8 cellular contexts compared by ENCODE assay signal in the genomic region with DNA sequence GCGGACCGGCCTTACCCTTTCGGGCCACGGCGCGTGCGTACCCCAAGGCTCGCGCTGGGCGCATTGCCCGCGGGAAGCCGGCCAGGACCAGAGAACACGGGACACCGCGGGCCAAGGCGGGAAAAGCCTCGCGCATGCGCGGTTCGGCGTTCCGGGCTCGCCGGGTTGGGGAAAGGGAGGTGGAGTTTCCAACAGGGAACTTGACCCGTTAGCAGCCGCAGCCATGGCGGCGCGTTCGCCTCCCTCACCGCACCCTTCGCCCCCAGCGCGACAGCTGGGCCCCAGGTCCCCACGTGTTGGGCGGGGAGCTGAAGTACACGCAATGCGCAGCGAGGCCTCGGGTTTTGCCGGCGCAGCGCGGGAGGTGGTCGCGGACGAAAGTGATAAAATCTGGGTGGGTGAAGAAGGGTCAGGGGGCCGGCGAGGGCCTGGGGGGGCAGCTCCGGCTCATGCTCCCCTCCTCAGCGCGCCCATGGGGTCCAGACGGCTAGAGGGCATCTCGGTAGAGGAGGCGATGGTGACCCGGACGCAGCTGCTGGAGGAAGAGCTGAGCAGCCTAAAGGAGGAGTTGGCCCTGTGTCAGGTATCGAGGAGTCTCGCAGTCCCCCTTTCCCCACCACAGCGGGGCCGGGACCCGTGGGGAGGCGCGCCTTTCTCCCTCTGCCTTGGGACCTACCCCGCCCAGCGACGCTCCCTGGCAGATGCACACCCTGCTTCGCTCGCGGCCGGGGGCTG. TPM values are rescaled to one million over a fixed set of nuclear protein-coding genes. Genes with fewer than 3 reads are reported as not detected.
A peak's percentile ranks its signal among the peaks of the same experiment; 100 is the strongest.
DNase-seq lines count a peak whose midpoint lies in the region; ATAC-seq lines count a peak whose summit lies in the region.

A gene with protein sequence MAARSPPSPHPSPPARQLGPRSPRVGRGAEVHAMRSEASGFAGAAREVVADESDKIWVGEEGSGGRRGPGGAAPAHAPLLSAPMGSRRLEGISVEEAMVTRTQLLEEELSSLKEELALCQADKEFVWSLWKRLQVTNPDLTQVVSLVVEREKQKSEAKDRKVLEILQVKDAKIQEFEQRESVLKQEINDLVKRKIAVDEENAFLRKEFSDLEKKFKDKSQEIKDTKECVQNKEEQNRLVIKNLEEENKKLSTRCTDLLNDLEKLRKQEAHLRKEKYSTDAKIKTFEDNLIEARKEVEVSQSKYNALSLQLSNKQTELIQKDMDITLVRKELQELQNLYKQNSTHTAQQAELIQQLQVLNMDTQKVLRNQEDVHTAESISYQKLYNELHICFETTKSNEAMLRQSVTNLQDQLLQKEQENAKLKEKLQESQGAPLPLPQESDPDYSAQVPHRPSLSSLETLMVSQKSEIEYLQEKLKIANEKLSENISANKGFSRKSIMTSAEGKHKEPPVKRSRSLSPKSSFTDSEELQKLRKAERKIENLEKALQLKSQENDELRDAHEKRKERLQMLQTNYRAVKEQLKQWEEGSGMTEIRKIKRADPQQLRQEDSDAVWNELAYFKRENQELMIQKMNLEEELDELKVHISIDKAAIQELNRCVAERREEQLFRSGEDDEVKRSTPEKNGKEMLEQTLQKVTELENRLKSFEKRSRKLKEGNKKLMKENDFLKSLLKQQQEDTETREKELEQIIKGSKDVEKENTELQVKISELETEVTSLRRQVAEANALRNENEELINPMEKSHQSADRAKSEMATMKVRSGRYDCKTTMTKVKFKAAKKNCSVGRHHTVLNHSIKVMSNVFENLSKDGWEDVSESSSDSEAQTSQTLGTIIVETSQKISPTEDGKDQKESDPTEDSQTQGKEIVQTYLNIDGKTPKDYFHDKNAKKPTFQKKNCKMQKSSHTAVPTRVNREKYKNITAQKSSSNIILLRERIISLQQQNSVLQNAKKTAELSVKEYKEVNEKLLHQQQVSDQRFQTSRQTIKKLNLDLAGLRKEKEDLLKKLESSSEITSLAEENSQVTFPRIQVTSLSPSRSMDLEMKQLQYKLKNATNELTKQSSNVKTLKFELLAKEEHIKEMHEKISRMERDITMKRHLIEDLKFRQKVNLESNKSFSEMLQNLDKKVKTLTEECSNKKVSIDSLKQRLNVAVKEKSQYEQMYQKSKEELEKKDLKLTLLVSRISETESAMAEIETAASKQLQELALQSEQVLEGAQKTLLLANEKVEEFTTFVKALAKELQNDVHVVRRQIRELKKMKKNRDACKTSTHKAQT (N-terminal part only) (plus strand): TSS at position 198 of the 735 bp plus-strand sequence. CDS start 26 bp downstream, at position 224.

- peak within 1 kb of the TSS; percentile 72 for H3K27ac ChIP-seq in thymus (ENCODE audit: low read depth)

- WGBS in thymus, result under 1% methylated on average over 73 of the region's 73 CpGs

- DNase-seq in COLO829 (ENCODE audit: low spot score) (peak; percentile 83), HuH-7.5 (ENCODE audit: low spot score) (peak; percentile 70), OCI-M1 (lab: John Stamatoyannopoulos, UW) (peak; percentile 91), head of caudate nucleus (peak; percentile 76 to 98 (median 93)), non-pigmented ciliary epithelial cell (ENCODE audit: low read depth) (peak; percentile 40)

- intact Hi-C loops in head of caudate nucleus (cut with DNase I), result no loop called here

- H3K27me3 Mint-ChIP-seq in activated naive CD4-positive, alpha-beta T cell treated with anti-CD3 and anti-CD28 coated beads, Interleukin-2, amount 50 U/mL, for 24 hours, result peaks cover 22% of the 10 kb centered on the region

- H3K36me3 ChIP-seq in thymus (ENCODE audit: control insufficient read depth, insufficient read depth), result no peaks in the 10 kb centered on the region

- no peaks in the 10 kb centered on the region for H3K9me3 ChIP-seq in thymus (ENCODE audit: control insufficient read depth)

- H3K4me3 ChIP-seq in thymus (ENCODE audit: low read length), result peak within 1 kb of the TSS; percentile 67

- H3K36me3 Mint-ChIP-seq in activated naive CD4-positive, alpha-beta T cell treated with anti-CD3 and anti-CD28 coated beads, Interleukin-2, amount 50 U/mL, for 24 hours, result peaks cover 2% of the 10 kb centered on the region

- no peaks in the 10 kb centered on the region for H3K27me3 ChIP-seq in thymus (ENCODE audit: control insufficient read depth, insufficient read depth)

- H3K4me1 ChIP-seq in thymus (ENCODE audit: control insufficient read depth, insufficient read depth, low read length), result peaks cover 6% of the 10 kb centered on the region

- H3K4me3 Mint-ChIP-seq in activated naive CD4-positive, alpha-beta T cell treated with anti-CD3 and anti-CD28 coated beads, Interleukin-2, amount 50 U/mL, for 24 hours, result peak within 1 kb of the TSS; percentile 75

- peak within 1 kb of the TSS; percentile 67 for H3K27ac Mint-ChIP-seq in activated naive CD4-positive, alpha-beta T cell treated with anti-CD3 and anti-CD28 coated beads, Interleukin-2, amount 50 U/mL, for 24 hours

- ATAC-seq in GM21381 (IDR thresholded peaks at IDR 0.05; ENCODE audit: unreplicated experiment), result peak; percentile 49

- no peaks in the 10 kb centered on the region for H3K9me3 Mint-ChIP-seq in activated naive CD4-positive, alpha-beta T cell treated with anti-CD3 and anti-CD28 coated beads, Interleukin-2, amount 50 U/mL, for 24 hours

- peaks cover 5% of the 10 kb centered on the region for H3K4me1 Mint-ChIP-seq in activated naive CD4-positive, alpha-beta T cell treated with anti-CD3 and anti-CD28 coated beads, Interleukin-2, amount 50 U/mL, for 24 hours

RNA-seq across cellular contexts. Expression of the gene that starts here (rescaled TPM):
- 2.9 TPM for polyA plus RNA-seq in thymus

Comparison
In these comparisons a context has a peak if more than half of its experiments do, and no peak if none do; other contexts are left out.
1. Peak in every context shown above with its lines: DNase-seq, ATAC-seq, H3K4me3 ChIP-seq and H3K27ac ChIP-seq.
2. DNase-seq: peak in every context shown above with its lines; median percentile 93 in head of caudate nucleus; 91 in OCI-M1; 83 in COLO829; 70 in HuH-7.5; 40 in non-pigmented ciliary epithelial cell.